25 cellular contexts compared by ENCODE assay signal in the genomic region with DNA sequence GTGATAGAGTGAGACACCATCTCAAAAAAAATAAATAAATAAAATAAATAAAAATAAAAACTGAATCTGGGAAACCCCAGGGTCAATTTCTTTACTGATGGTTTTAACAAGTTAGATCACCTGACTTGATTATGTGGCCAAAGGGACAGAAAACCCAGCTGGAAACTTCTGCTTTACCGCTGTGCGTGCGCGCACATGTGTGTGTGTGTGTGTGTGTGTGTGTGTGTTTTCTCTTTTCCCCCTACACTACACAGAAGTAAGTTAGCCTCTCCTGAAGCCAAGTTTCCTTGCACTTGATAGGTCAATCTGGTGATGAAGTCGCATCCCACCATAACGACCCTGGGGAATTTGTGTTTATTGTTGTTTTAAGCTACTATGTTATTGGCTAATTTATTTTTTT.
A peak's percentile ranks its signal among the peaks of the same experiment; 100 is the strongest.
DNase-seq lines count a peak whose midpoint lies in the region; ATAC-seq and TF ChIP-seq lines count a peak whose summit lies in the region.
"Had no signal": no experiment of that assay in that cellular context is flagged by ENCODE, and none has a peak within 500 bp of the region (broad histone marks: within the 10 kb centered on the region; RNA-seq: fewer than 3 reads in every experiment).

No MANE protein-coding gene starts in this region.

- DNase-seq in MV-4-11 (lab: John Stamatoyannopoulos, UW) (peak; percentile 15), islet precursor cell (peak; percentile 11), upper lobe of left lung (no peak), NCI-H2196 treated with DMSO at 0.1 percent for 48 hours (lab: John Stamatoyannopoulos, UW; ENCODE audit: unreplicated experiment) (no peak), putamen (ENCODE audit: low spot score) (no peak), NOMO-1 (lab: John Stamatoyannopoulos, UW; ENCODE audit: unreplicated experiment in 2 of 2) (no peak)
- DNase-seq: CD8-positive, alpha-beta memory T cell; DMS 273 treated with DMSO at 0.1 percent for 48 hours; DMS79; EL; GDM1; IMR-90; Karpas-422; NCI-H1092 treated with DMSO at 0.1 percent for 48 hours; NCI-H1436; NCI-H187; NCI-H2107; NCI-H446 treated with DMSO at 0.1 percent for 48 hours; NCI-H526 treated with DMSO at 0.1 percent for 48 hours; OCI-M1; SIG-M5 had no signal

- ATAC-seq in upper lobe of left lung (ENCODE audit: low FRiP score in 2 of 2), result no peak
- ATAC-seq: HCT116 had no signal

- no peak for TF ChIP-seq CTCF in upper lobe of left lung (IDR thresholded peaks at IDR 0.05)

- H3K4me2 ChIP-seq in BLaER1 treated with 17β-estradiol and CSF1 and Interleukin-3, amounts not matched to agents 10 nM and 100 nM, result peak overlapping the region; percentile 34 to 84 (median 72); a peak in 21 of 22 replicates

- H3K27ac ChIP-seq in BLaER1 treated with 17β-estradiol and CSF1 and Interleukin-3, amounts not matched to agents 10 nM and 100 nM, result peak overlapping the region; percentile 72 to 93 (median 83)
- H3K27ac ChIP-seq in upper lobe of left lung, result peak overlapping the region in 3 of 4 donors; percentile 23 to 60 (median 51)
- H3K27ac ChIP-seq: C4-2B, SK-N-MC had no signal

- peaks cover 0 to 12% (median 0%) of the 10 kb centered on the region in 11 experiments; a peak in 4 of 22 replicates for H3K36me3 ChIP-seq in BLaER1 treated with 17β-estradiol and CSF1 and Interleukin-3, amounts not matched to agents 10 nM and 100 nM
- H3K36me3 ChIP-seq in upper lobe of left lung, result no peaks in the 10 kb centered on the region

- H3K4me1 ChIP-seq in BLaER1 treated with 17β-estradiol and CSF1 and Interleukin-3, amounts not matched to agents 10 nM and 100 nM, result peaks cover 24 to 47% (median 35%) of the 10 kb centered on the region in 10 experiments
- H3K4me1 ChIP-seq in upper lobe of left lung, result no peaks in the 10 kb centered on the region

- H3K9ac ChIP-seq in BLaER1 treated with 17β-estradiol and CSF1 and Interleukin-3, amounts not matched to agents 10 nM and 100 nM, result peak overlapping the region in 5 of 11 experiments; percentile 18 to 76 (median 65); a peak in 8 of 22 replicates

- no peaks in the 10 kb centered on the region for H4K20me1 ChIP-seq in BLaER1 treated with 17β-estradiol and CSF1 and Interleukin-3, amounts not matched to agents 10 nM and 100 nM

- peak overlapping the region in 5 of 10 experiments; percentile 11 to 57 (median 17); a peak in 7 of 20 replicates for H3K4me3 ChIP-seq in BLaER1 treated with 17β-estradiol and CSF1 and Interleukin-3, amounts not matched to agents 10 nM and 100 nM
- H3K4me3 ChIP-seq in upper lobe of left lung, result no peak overlapping the region
- H3K4me3 ChIP-seq: SK-N-MC had no signal

- 90 to 92% methylated on average over 6 of the region's 6 CpGs for WGBS in upper lobe of left lung, 2 donors

- TF ChIP-seq EP300 in upper lobe of left lung (IDR thresholded peaks at IDR 0.05), result no peak

- peaks cover 86 to 98% (median 94%) of the 10 kb centered on the region in 11 experiments for H3K9me3 ChIP-seq in BLaER1 treated with 17β-estradiol and CSF1 and Interleukin-3, amounts not matched to agents 10 nM and 100 nM (replicated peaks in 1 of 11)
- peaks cover 0 to 5% (median 0%) of the 10 kb centered on the region in 4 donors for H3K9me3 ChIP-seq in upper lobe of left lung

- no peak for TF ChIP-seq POLR2A in upper lobe of left lung (IDR thresholded peaks at IDR 0.05)

- no peaks in the 10 kb centered on the region for H3K27me3 ChIP-seq in BLaER1 treated with 17β-estradiol and CSF1 and Interleukin-3, amounts not matched to agents 10 nM and 100 nM
- no peaks in the 10 kb centered on the region for H3K27me3 ChIP-seq in upper lobe of left lung

Comparison
In these comparisons a context has a peak if more than half of its experiments do, and no peak if none do; other contexts are left out.
1. DNase-seq: peak in MV-4-11 (single experiment) and islet precursor cell (single experiment); none in upper lobe of left lung (0 of 2), NCI-H2196 treated with DMSO at 0.1 percent for 48 hours (single experiment), putamen (single experiment) and NOMO-1 (0 of 2).